ENCODE assay signal across 1 cellular context in the genomic region with DNA sequence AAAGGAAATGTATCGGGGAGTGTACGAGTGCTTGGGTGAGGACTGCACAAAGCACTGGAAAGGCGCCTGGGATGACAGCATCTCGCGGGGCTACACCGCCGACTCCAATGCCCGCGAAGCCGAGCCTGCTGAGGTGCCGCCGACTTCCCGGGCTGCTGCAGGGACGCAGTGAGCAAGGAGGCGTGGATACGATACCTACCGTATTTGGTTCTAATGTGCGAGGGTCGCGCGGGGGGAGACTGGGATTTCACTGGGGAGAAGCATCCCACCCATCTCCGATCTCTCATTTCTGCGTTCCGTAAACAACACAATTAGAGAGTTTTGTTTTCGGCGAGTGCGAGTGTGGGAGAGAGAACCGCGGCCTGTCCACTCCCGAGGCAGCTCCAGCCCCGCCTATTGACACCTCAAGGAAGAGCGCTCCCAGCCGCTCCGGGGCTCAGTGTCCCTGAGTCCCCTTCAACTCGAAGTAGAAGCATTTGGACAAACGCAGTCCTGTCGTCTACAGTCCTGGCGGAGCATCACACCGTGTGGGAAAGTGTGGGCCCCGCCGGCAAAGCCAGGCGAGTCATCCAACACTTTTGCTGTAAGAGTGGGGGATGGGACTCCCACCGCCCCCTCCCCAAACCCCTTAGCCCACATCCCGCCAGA.
A peak's percentile ranks its signal among the peaks of the same experiment; 100 is the strongest.
TF ChIP-seq lines count a peak whose summit lies in the region.

No MANE protein-coding gene starts in this region.

TF ChIP-seq in HepG2, 621 proteins besides CTCF, POLR2A, EP300 and RAD21 (continued from another document):
- TF ChIP-seq, protein P1, sequence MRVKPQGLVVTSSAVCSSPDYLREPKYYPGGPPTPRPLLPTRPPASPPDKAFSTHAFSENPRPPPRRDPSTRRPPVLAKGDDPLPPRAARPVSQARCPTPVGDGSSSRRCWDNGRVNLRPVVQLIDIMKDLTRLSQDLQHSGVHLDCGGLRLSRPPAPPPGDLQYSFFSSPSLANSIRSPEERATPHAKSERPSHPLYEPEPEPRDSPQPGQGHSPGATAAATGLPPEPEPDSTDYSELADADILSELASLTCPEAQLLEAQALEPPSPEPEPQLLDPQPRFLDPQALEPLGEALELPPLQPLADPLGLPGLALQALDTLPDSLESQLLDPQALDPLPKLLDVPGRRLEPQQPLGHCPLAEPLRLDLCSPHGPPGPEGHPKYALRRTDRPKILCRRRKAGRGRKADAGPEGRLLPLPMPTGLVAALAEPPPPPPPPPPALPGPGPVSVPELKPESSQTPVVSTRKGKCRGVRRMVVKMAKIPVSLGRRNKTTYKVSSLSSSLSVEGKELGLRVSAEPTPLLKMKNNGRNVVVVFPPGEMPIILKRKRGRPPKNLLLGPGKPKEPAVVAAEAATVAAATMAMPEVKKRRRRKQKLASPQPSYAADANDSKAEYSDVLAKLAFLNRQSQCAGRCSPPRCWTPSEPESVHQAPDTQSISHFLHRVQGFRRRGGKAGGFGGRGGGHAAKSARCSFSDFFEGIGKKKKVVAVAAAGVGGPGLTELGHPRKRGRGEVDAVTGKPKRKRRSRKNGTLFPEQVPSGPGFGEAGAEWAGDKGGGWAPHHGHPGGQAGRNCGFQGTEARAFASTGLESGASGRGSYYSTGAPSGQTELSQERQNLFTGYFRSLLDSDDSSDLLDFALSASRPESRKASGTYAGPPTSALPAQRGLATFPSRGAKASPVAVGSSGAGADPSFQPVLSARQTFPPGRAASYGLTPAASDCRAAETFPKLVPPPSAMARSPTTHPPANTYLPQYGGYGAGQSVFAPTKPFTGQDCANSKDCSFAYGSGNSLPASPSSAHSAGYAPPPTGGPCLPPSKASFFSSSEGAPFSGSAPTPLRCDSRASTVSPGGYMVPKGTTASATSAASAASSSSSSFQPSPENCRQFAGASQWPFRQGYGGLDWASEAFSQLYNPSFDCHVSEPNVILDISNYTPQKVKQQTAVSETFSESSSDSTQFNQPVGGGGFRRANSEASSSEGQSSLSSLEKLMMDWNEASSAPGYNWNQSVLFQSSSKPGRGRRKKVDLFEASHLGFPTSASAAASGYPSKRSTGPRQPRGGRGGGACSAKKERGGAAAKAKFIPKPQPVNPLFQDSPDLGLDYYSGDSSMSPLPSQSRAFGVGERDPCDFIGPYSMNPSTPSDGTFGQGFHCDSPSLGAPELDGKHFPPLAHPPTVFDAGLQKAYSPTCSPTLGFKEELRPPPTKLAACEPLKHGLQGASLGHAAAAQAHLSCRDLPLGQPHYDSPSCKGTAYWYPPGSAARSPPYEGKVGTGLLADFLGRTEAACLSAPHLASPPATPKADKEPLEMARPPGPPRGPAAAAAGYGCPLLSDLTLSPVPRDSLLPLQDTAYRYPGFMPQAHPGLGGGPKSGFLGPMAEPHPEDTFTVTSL (CRISPR knock-in tag; IDR thresholded peaks at IDR 0.05; ENCODE audit: borderline replicate concordance), result 0 out of 2 replicates have a peak, but pooled peaks have one; percentile 9
- TF ChIP-seq HDAC1 (CRISPR knock-in tag; IDR thresholded peaks at IDR 0.05) (0 out of 2 replicates have a peak, but pooled peaks have one; percentile 11), SNRNP70 (IDR thresholded peaks at IDR 0.05; ENCODE audit: low read depth, low read length) (no peak), HMG20A (CRISPR knock-in tag; IDR thresholded peaks at IDR 0.05; ENCODE audit: borderline replicate concordance) (no peak), ZNF776 (CRISPR knock-in tag; IDR thresholded peaks at IDR 0.05) (0 out of 2 replicates have a peak, but pooled peaks have one; percentile 14), HMG20B (CRISPR knock-in tag; conservative IDR thresholded peaks at IDR 0.05) (no peak), PHF21A (CRISPR knock-in tag; IDR thresholded peaks at IDR 0.05) (no peak), HNF1B (CRISPR knock-in tag; IDR thresholded peaks at IDR 0.05) (0 out of 2 replicates have a peak, but pooled peaks have one; percentile 16), ZNF280B (CRISPR knock-in tag; IDR thresholded peaks at IDR 0.05; ENCODE audit: borderline replicate concordance) (no peak), ZNF350 (CRISPR knock-in tag; IDR thresholded peaks at IDR 0.05; ENCODE audit: borderline replicate concordance, low read depth) (0 out of 2 replicates have a peak, but pooled peaks have one; percentile 50), SRSF4 (IDR thresholded peaks at IDR 0.05; ENCODE audit: low read depth, low read length, poor library complexity, severe bottlenecking) (no peak), ZFP62 (CRISPR knock-in tag; IDR thresholded peaks at IDR 0.05) (no peak), SMC3 (IDR thresholded peaks at IDR 0.05; ENCODE audit: low read length) (no peak), CHD2 (IDR thresholded peaks at IDR 0.05; ENCODE audit: low read depth, low read length) (peak; percentile 67; the same call in 1 of the 2 replicates)
- TF ChIP-seq, protein P2, sequence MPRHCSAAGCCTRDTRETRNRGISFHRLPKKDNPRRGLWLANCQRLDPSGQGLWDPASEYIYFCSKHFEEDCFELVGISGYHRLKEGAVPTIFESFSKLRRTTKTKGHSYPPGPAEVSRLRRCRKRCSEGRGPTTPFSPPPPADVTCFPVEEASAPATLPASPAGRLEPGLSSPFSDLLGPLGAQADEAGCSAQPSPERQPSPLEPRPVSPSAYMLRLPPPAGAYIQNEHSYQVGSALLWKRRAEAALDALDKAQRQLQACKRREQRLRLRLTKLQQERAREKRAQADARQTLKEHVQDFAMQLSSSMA (CRISPR knock-in tag; IDR thresholded peaks at IDR 0.05), result peak; percentile 29
- TF ChIP-seq, protein P3, sequence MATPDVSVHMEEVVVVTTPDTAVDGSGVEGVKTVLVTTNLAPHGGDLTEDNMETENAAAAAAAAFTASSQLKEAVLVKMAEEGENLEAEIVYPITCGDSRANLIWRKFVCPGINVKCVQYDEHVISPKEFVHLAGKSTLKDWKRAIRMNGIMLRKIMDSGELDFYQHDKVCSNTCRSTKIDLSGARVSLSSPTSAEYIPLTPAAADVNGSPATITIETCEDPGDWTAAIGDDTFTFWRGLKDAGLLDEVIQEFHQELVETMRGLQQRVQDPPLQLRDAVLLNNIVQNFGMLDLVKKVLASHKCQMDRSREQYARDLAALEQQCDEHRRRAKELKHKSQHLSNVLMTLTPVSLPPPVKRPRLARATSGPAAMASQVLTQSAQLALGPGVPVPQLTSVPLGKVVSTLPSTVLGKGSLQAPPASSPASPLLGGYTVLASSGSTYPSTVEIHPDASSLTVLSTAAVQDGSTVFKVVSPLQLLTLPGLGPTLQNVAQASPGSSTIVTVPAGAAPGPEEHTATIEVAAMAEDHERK (CRISPR knock-in tag; IDR thresholded peaks at IDR 0.05; ENCODE audit: low read depth), result no peak
